1 cellular context compared by ENCODE assay signal in genomic region chr10:78412605-78413004, GRCh38.
TF ChIP-seq lines count a peak whose summit lies in the region.

No MANE protein-coding gene starts in this region.

TF ChIP-seq in H1, 55 proteins besides CTCF, POLR2A, EP300 and RAD21 (continued from another document):
- no peak for TF ChIP-seq ATF2 (IDR thresholded peaks at IDR 0.05; ENCODE audit: low read length)
- TF ChIP-seq ATF3 (IDR thresholded peaks at IDR 0.05; ENCODE audit: insufficient read depth, low read depth, low read length), result no peak
- TF ChIP-seq ASH2L (IDR thresholded peaks at IDR 0.05; ENCODE audit: low read length), result no peak
- TF ChIP-seq GTF2F1 (IDR thresholded peaks at IDR 0.05; ENCODE audit: borderline replicate concordance, low read depth, low read length), result no peak
- TF ChIP-seq FOSL1 (IDR thresholded peaks at IDR 0.05; ENCODE audit: insufficient read depth, low read depth, low read length), result no peak
- no peak for TF ChIP-seq SIRT6 (IDR thresholded peaks at IDR 0.05; ENCODE audit: low read length)
- no peak for TF ChIP-seq BCL11A (IDR thresholded peaks at IDR 0.05; ENCODE audit: low read depth in 2 of 2, low read length in 2 of 2)
TF ChIP-seq in H1: peak in this region for 0.
